In genomic region chr6:16403831-16404230, GRCh38 we compare ENCODE assay signal across 13 cellular contexts.
DNase-seq lines count a peak whose midpoint lies in the region; ATAC-seq, FAIRE-seq and TF ChIP-seq lines count a peak whose summit lies in the region.
"Had no signal": no experiment of that assay in that cellular context is flagged by ENCODE, and none has a peak within 500 bp of the region (broad histone marks: within the 10 kb centered on the region; RNA-seq: fewer than 3 reads in every experiment).

No MANE protein-coding gene starts in this region.

- peaks cover 17% of the 10 kb centered on the region for H3K4me1 Mint-ChIP-seq in activated CD4-positive, alpha-beta T cell treated with anti-CD3 and anti-CD28 coated beads for 36 hours

- no peaks in the 10 kb centered on the region for H3K79me2 ChIP-seq in OCI-LY3 (ENCODE audit: low read length)
- peaks cover 6% of the 10 kb centered on the region for H3K79me2 ChIP-seq in smooth muscle cell (ENCODE audit: low read depth)
- H3K79me2 ChIP-seq: parathyroid adenoma had no signal

- H3K9me3 ChIP-seq in OCI-LY3 (ENCODE audit: insufficient read depth, low read length) (no peaks in the 10 kb centered on the region), smooth muscle cell (replicated peaks; ENCODE audit: low read depth) (no peaks in the 10 kb centered on the region), mucosa of descending colon (no peaks in the 10 kb centered on the region)

- H3K4me2 ChIP-seq in OCI-LY3 (ENCODE audit: low read length) (no peak overlapping the region), smooth muscle cell (no peak overlapping the region)

- H3K27me3 ChIP-seq in OCI-LY3 (ENCODE audit: low read depth, low read length) (peaks cover 12% of the 10 kb centered on the region), smooth muscle cell (ENCODE audit: low read depth) (no peaks in the 10 kb centered on the region)

- H3K4me1 ChIP-seq in OCI-LY3 (ENCODE audit: low read length) (peaks cover 11% of the 10 kb centered on the region), smooth muscle cell (ENCODE audit: low read depth) (no peaks in the 10 kb centered on the region), mucosa of descending colon (ENCODE audit: low read depth) (no peaks in the 10 kb centered on the region)
- H3K4me1 ChIP-seq: parathyroid adenoma had no signal

- intact Hi-C loops in activated CD4-positive, alpha-beta T cell treated with anti-CD3 and anti-CD28 coated beads for 36 hours (cut with DNase I, micrococcal nuclease), result loop anchor here in 1 of 2 experiments (5.0 kb wide), 1 partner anchor 558 kb away; no protein-coding TSS in a partner anchor
- intact Hi-C loops in mucosa of descending colon (cut with DNase I, micrococcal nuclease), result loop anchor here in 1 of 2 donors (10.0 kb wide), 1 partner anchor 69 kb away; no protein-coding TSS in a partner anchor

- CTCF ChIA-PET in activated CD4-positive, alpha-beta T cell treated with anti-CD3 and anti-CD28 coated beads for 36 hours (lab: Charles Lee), result interaction anchor here (0.9 to 1.4 kb wide), 4 partner anchors 11 to 359 kb away, joined by 3 to 5 read pairs (median 4); no protein-coding TSS in a partner anchor

- DNase-seq in activated CD4-positive, alpha-beta T cell treated with anti-CD3 and anti-CD28 coated beads for 36 hours, result no peak
- no peak for DNase-seq in activated CD4-positive, alpha-beta T cell treated with anti-CD3 and anti-CD28 coated beads for 48 hours
- DNase-seq in smooth muscle cell (lab: John Stamatoyannopoulos, UW; ENCODE audit: unreplicated experiment) (no peak), mucosa of descending colon (no peak)
- DNase-seq in effector CD8-positive, alpha-beta T cell (lab: John Stamatoyannopoulos, UW), result no peak
- DNase-seq: NCI-H774 had no signal

- POLR2A ChIA-PET in activated CD4-positive, alpha-beta T cell treated with anti-CD3 and anti-CD28 coated beads for 36 hours (lab: Charles Lee), result no interaction called here

- 81% methylated on average over 3 of the region's 3 CpGs for WGBS in smooth muscle cell (ENCODE audit: low lambda C conversion rate)

- H3K9ac ChIP-seq in OCI-LY3 (ENCODE audit: low read length) (no peak overlapping the region), smooth muscle cell (ENCODE audit: low read depth) (no peak overlapping the region)
- H3K9ac ChIP-seq: parathyroid adenoma had no signal

- ATAC-seq in activated CD4-positive, alpha-beta T cell treated with anti-CD3 and anti-CD28 coated beads for 36 hours, result peak; percentile 55
- ATAC-seq in HG02885 (IDR thresholded peaks at IDR 0.05; ENCODE audit: poor library complexity, unreplicated experiment) (no peak), mucosa of descending colon (no peak)
- ATAC-seq: left lobe of liver had no signal

- FAIRE-seq in endometrium (lab: Jason Lieb, UNC), result peak; percentile 41
- FAIRE-seq: frontal cortex, H54 had no signal

- peaks cover 6% of the 10 kb centered on the region for H3K36me3 Mint-ChIP-seq in activated CD4-positive, alpha-beta T cell treated with anti-CD3 and anti-CD28 coated beads for 36 hours (ENCODE audit: low read depth)

- no peak overlapping the region for H3K4me3 Mint-ChIP-seq in activated CD4-positive, alpha-beta T cell treated with anti-CD3 and anti-CD28 coated beads for 36 hours

- H2AFZ ChIP-seq in OCI-LY3 (ENCODE audit: low read depth, low read length), result no peak overlapping the region
- H2AFZ ChIP-seq in smooth muscle cell (ENCODE audit: low read depth), result no peak overlapping the region
- H2AFZ ChIP-seq: parathyroid adenoma had no signal

- TF ChIP-seq CTCF in OCI-LY3 (IDR thresholded peaks at IDR 0.05; ENCODE audit: low read depth, low read length), result peak; percentile 22; the same call in 1 of the 2 replicates
- peak; percentile 18 for TF ChIP-seq CTCF in smooth muscle cell (IDR thresholded peaks at IDR 0.05; ENCODE audit: borderline replicate concordance, insufficient read depth, poor library complexity, severe bottlenecking)
- no peak for TF ChIP-seq CTCF in mucosa of descending colon (IDR thresholded peaks at IDR 0.05)

- peaks cover 2% of the 10 kb centered on the region for H3K9me3 Mint-ChIP-seq in activated CD4-positive, alpha-beta T cell treated with anti-CD3 and anti-CD28 coated beads for 36 hours (ENCODE audit: low read depth)

- peaks cover 3% of the 10 kb centered on the region for H3F3A ChIP-seq in smooth muscle cell (ENCODE audit: low read depth)

- peak overlapping the region; percentile 3 for H3K27ac Mint-ChIP-seq in activated CD4-positive, alpha-beta T cell treated with anti-CD3 and anti-CD28 coated beads for 36 hours

- no peaks in the 10 kb centered on the region for H4K20me1 ChIP-seq in OCI-LY3 (ENCODE audit: insufficient read depth, low read length)
- H4K20me1 ChIP-seq in smooth muscle cell (ENCODE audit: low read depth), result peaks cover 6% of the 10 kb centered on the region

- no peaks in the 10 kb centered on the region for H3K27me3 Mint-ChIP-seq in activated CD4-positive, alpha-beta T cell treated with anti-CD3 and anti-CD28 coated beads for 36 hours

- H3K4me3 ChIP-seq in OCI-LY3 (ENCODE audit: low read length) (no peak overlapping the region), smooth muscle cell (no peak overlapping the region), mucosa of descending colon (no peak overlapping the region)

- H3K27ac ChIP-seq in OCI-LY3 (ENCODE audit: low read length) (no peak overlapping the region), smooth muscle cell (ENCODE audit: low read depth) (peak overlapping the region; percentile 37)
- H3K27ac ChIP-seq: parathyroid adenoma had no signal

- no peaks in the 10 kb centered on the region for H3K36me3 ChIP-seq in OCI-LY3 (replicated peaks; ENCODE audit: low read depth, low read length)
- H3K36me3 ChIP-seq in smooth muscle cell (ENCODE audit: low read depth), result no peaks in the 10 kb centered on the region
- H3K36me3 ChIP-seq in mucosa of descending colon (ENCODE audit: low read depth), result no peaks in the 10 kb centered on the region
